In the genomic region with DNA sequence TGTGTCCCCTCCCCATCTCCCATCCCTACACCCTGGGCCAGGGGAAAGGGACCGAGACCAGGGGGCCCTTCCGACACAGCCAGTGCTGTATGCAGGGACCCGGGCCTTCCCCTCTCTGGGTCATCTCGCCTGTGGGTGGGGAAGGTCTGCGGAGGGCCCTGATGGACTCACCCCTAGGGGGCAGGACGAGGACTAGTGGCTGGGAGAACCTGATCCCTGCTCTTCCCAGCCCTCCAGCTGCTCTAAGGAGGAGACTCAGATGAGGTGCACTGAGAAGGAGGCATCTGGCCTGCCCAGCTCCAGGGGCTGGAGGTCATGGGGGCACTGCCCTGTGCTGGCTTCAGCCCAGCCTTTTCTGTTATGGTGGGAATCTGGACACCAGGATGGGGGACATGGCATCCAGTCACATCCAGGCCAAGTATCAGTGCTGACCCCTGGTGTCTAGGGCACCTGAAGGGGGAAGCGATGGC, we compare ENCODE assay signal across 1 cellular context.
TF ChIP-seq lines count a peak whose summit lies in the region.

No MANE protein-coding gene starts in this region.

TF ChIP-seq in HEK293, 187 proteins besides CTCF, POLR2A, EP300 and RAD21 (continued from another document):
- TF ChIP-seq, protein P1, sequence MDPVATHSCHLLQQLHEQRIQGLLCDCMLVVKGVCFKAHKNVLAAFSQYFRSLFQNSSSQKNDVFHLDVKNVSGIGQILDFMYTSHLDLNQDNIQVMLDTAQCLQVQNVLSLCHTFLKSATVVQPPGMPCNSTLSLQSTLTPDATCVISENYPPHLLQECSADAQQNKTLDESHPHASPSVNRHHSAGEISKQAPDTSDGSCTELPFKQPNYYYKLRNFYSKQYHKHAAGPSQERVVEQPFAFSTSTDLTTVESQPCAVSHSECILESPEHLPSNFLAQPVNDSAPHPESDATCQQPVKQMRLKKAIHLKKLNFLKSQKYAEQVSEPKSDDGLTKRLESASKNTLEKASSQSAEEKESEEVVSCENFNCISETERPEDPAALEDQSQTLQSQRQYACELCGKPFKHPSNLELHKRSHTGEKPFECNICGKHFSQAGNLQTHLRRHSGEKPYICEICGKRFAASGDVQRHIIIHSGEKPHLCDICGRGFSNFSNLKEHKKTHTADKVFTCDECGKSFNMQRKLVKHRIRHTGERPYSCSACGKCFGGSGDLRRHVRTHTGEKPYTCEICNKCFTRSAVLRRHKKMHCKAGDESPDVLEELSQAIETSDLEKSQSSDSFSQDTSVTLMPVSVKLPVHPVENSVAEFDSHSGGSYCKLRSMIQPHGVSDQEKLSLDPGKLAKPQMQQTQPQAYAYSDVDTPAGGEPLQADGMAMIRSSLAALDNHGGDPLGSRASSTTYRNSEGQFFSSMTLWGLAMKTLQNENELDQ (tag by site-specific recombination; IDR thresholded peaks at IDR 0.05; ENCODE audit: low read depth) = no peak
- TF ChIP-seq ZNF274 (IDR thresholded peaks at IDR 0.05; ENCODE audit: low read length) (no peak), ZNF274 (tag by site-specific recombination; IDR thresholded peaks at IDR 0.05; ENCODE audit: borderline replicate concordance) (no peak), ZNF394 (tag by site-specific recombination; IDR thresholded peaks at IDR 0.05; ENCODE audit: borderline replicate concordance) (peak; percentile 45; the same call in 1 of the 2 replicates)
